ENCODE assay signal across 9 cellular contexts in the genomic region with DNA sequence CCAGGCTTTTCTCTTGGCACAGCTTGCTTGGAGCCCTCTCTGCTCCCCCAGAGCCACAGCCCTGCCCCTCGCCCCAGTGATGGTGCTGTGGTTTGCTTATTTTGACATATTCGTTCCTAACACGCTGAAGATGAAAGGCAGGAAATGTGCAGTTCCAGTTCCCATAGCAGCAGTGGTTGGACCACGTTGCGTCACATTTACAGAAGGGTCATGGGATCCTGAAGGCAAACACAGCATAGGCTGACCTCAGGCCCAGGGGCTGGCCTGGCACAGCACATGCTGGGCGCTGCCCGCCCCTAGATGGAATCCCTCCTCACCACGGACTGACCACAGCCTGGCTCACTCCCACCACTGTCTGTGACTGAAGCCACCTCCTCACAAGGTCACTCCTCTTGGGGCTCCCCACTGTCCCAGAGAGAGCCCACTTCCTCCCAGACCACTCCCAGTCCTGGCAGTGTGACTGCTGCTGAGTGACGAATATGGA. TPM values are rescaled to one million over a fixed set of nuclear protein-coding genes. Genes with fewer than 3 reads are reported as not detected.
DNase-seq lines count a peak whose midpoint lies in the region; ATAC-seq, FAIRE-seq and TF ChIP-seq lines count a peak whose summit lies in the region.
"Had no signal": no experiment of that assay in that cellular context is flagged by ENCODE, and none has a peak within 500 bp of the region (broad histone marks: within the 10 kb centered on the region; RNA-seq: fewer than 3 reads in every experiment).

No MANE protein-coding gene starts in this region.

- H3K27me3 ChIP-seq in upper lobe of right lung = no peaks in the 10 kb centered on the region

- POLR2A ChIA-PET in activated CD4-positive, alpha-beta memory T cell treated with anti-CD3 and anti-CD28 coated beads, Interleukin-2, amount 10 ng/mL, durations not matched to agents 7 days and 5 days (lab: Charles Lee) = interaction anchor here (1.1 kb wide), 1 partner anchor 29 kb away, joined by 3 read pairs; no protein-coding TSS in a partner anchor

- H3K27me3 Mint-ChIP-seq in activated CD4-positive, alpha-beta memory T cell treated with anti-CD3 and anti-CD28 coated beads, Interleukin-2, amount 10 ng/mL, durations not matched to agents 7 days and 5 days = no peaks in the 10 kb centered on the region
- H3K27me3 Mint-ChIP-seq in osteocyte (ENCODE audit: unreplicated experiment) = no peaks in the 10 kb centered on the region

- DNase-seq in GM12891 (ENCODE audit: insufficient read length, low spot score) (no peak), HS-27A (ENCODE audit: low read depth) (peak; percentile 57), osteocyte (ENCODE audit: extremely low spot score, unreplicated experiment) (peak; percentile 88), upper lobe of right lung (peak; percentile 86), amygdala (lab: John Stamatoyannopoulos, UW) (no peak)
- peak; percentile 80 for DNase-seq in activated CD4-positive, alpha-beta memory T cell treated with anti-CD3 and anti-CD28 coated beads, Interleukin-2, amount 10 ng/mL, durations not matched to agents 7 days and 5 days
- DNase-seq in effector CD4-positive, alpha-beta T cell = peak; percentile 63

- H3K4me3 ChIP-seq in upper lobe of right lung = no peak overlapping the region

- FAIRE-seq in GM12891 (lab: Jason Lieb, UNC) = peak; percentile 65

- peak overlapping the region; percentile 63 for H3K27ac ChIP-seq in upper lobe of right lung

- intact Hi-C loops in upper lobe of right lung (cut with DNase I) = loop anchor here (10.0 kb wide), 1 partner anchor 206 kb away; no protein-coding TSS in a partner anchor

- no peaks in the 10 kb centered on the region for H3K36me3 Mint-ChIP-seq in activated CD4-positive, alpha-beta memory T cell treated with anti-CD3 and anti-CD28 coated beads, Interleukin-2, amount 10 ng/mL, durations not matched to agents 7 days and 5 days (ENCODE audit: low read depth)
- H3K36me3 Mint-ChIP-seq in osteocyte (ENCODE audit: unreplicated experiment) = no peaks in the 10 kb centered on the region

- peak overlapping the region; percentile 27 for H3K27ac Mint-ChIP-seq in activated CD4-positive, alpha-beta memory T cell treated with anti-CD3 and anti-CD28 coated beads, Interleukin-2, amount 10 ng/mL, durations not matched to agents 7 days and 5 days
- H3K27ac Mint-ChIP-seq in osteocyte (ENCODE audit: unreplicated experiment) = peak overlapping the region; percentile 95

- CTCF ChIA-PET in activated CD4-positive, alpha-beta memory T cell treated with anti-CD3 and anti-CD28 coated beads, Interleukin-2, amount 10 ng/mL, durations not matched to agents 7 days and 5 days (lab: Charles Lee) = interaction anchor here (6.7 kb wide), 1 partner anchor 28 kb away, joined by 37 read pairs; no protein-coding TSS in a partner anchor

- H3K36me3 ChIP-seq in upper lobe of right lung = no peaks in the 10 kb centered on the region

- TF ChIP-seq POLR2A in GM12891 (IDR thresholded peaks at IDR 0.05; ENCODE audit: low read depth, low read length) = no peak

- peaks cover 5% of the 10 kb centered on the region for H3K4me1 ChIP-seq in upper lobe of right lung

- H3K9me3 Mint-ChIP-seq in activated CD4-positive, alpha-beta memory T cell treated with anti-CD3 and anti-CD28 coated beads, Interleukin-2, amount 10 ng/mL, durations not matched to agents 7 days and 5 days = no peaks in the 10 kb centered on the region
- no peaks in the 10 kb centered on the region for H3K9me3 Mint-ChIP-seq in osteocyte (ENCODE audit: unreplicated experiment)

- TF ChIP-seq CTCF in osteocyte (IDR thresholded peaks at IDR 0.05) (no peak), upper lobe of right lung (IDR thresholded peaks at IDR 0.05) (no peak)

- H3K4me3 Mint-ChIP-seq in activated CD4-positive, alpha-beta memory T cell treated with anti-CD3 and anti-CD28 coated beads, Interleukin-2, amount 10 ng/mL, durations not matched to agents 7 days and 5 days = peak overlapping the region; percentile 5
- peak overlapping the region; percentile 10 for H3K4me3 Mint-ChIP-seq in osteocyte (ENCODE audit: unreplicated experiment)

- ATAC-seq in upper lobe of right lung (peak; percentile 97), HG02973 (IDR thresholded peaks at IDR 0.05; ENCODE audit: unreplicated experiment) (no peak)

- no peaks in the 10 kb centered on the region for H3K9me3 ChIP-seq in upper lobe of right lung

- peaks cover 36% of the 10 kb centered on the region for H3K4me1 Mint-ChIP-seq in activated CD4-positive, alpha-beta memory T cell treated with anti-CD3 and anti-CD28 coated beads, Interleukin-2, amount 10 ng/mL, durations not matched to agents 7 days and 5 days
- peaks cover 72% of the 10 kb centered on the region for H3K4me1 Mint-ChIP-seq in osteocyte (ENCODE audit: unreplicated experiment)

TF ChIP-seq in GM12891, 5 proteins besides CTCF, POLR2A, EP300 and RAD21:
- 0 out of 2 replicates have a peak, but pooled peaks have one; percentile 12 for TF ChIP-seq SPI1 (IDR thresholded peaks at IDR 0.05; ENCODE audit: low read depth, low read length)
- no peak for TF ChIP-seq PAX5 (IDR thresholded peaks at IDR 0.05; ENCODE audit: insufficient read depth, low read length, severe bottlenecking)

RNA-seq across cellular contexts. Expression of a gene that starts 14.2 kb away (rescaled TPM):
- not detected for polyA plus RNA-seq in GM12891 (2012; ENCODE audit: low read depth, missing spikeins)
- not detected for total RNA-seq in activated CD4-positive, alpha-beta memory T cell treated with anti-CD3 and anti-CD28 coated beads, Interleukin-2, amount 10 ng/mL, durations not matched to agents 7 days and 5 days
- total RNA-seq in osteocyte = 0.24 and 0.57 TPM in 2 replicates
- total RNA-seq in upper lobe of right lung = 0.52 TPM
- polyA plus RNA-seq: urinary bladder had no signal

Comparison
In these comparisons a context has a peak if more than half of its experiments do, and no peak if none do; other contexts are left out.
1. DNase-seq: peak in HS-27A (single experiment), activated CD4-positive, alpha-beta memory T cell treated with anti-CD3 and anti-CD28 coated beads, Interleukin-2, amount 10 ng/mL, durations not matched to agents 7 days and 5 days (single experiment), effector CD4-positive, alpha-beta T cell (single experiment), osteocyte (single experiment) and upper lobe of right lung (single experiment); none in GM12891 (single experiment) and amygdala (0 of 56).